ENCODE assay signal across 19 cellular contexts in the genomic region with DNA sequence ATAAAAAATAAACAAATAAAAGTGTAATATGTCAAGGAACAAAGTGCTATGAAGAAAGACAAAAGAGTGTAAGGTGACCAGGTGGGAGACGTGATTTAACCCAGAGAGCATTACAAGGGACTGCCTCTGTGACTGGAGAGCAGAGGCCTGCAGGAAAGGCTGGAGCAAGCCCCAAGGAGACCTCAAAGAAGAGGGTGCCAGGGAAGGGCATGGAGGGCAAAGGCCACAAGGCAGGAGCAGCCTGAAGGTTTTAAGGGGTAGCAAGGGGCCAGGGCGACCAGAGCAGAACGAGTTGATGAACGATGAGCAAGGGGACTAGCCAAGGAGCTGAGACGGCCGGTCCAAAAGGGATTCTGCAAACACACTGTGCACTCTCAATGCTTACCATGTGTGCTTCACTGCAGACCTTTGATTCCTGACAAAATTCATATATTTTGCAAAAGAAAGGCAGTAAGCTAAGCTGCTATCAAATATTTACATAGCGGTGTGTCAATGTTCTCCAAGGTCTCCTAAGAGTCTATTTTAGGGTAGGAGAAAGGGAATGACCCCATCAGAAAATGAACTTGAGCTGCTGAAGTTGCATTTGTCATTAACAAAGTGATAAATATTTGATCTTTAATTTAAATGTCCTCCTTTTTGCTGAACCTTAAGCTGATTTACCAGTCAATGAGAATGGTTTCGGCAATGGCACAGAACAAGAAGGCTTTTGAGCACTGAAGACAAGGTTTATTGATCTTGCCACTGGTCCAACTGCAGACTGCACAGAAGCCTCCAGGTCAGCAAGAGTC. TPM values are rescaled to one million over a fixed set of nuclear protein-coding genes. Genes with fewer than 3 reads are reported as not detected.
DNase-seq lines count a peak whose midpoint lies in the region; ATAC-seq, FAIRE-seq and TF ChIP-seq lines count a peak whose summit lies in the region.
"Had no signal": no experiment of that assay in that cellular context is flagged by ENCODE, and none has a peak within 500 bp of the region (broad histone marks: within the 10 kb centered on the region; RNA-seq: fewer than 3 reads in every experiment).

No MANE protein-coding gene starts in this region.

- no peak for TF ChIP-seq EP300 in H1 (IDR thresholded peaks at IDR 0.05; ENCODE audit: borderline replicate concordance in 1 of 2, low read depth in 2 of 2, low read length in 2 of 2)

- H3K4me2 ChIP-seq in GM23338: no peak overlapping the region
- H3K4me2 ChIP-seq in H1 (ENCODE audit: insufficient read depth in 1 of 2, low read depth in 2 of 2, low read length in 2 of 2): no peak overlapping the region
- H3K4me2 ChIP-seq: A549 had no signal

- H3K18ac ChIP-seq in H1 (ENCODE audit: extremely low read depth, low read length): no peak overlapping the region

- H4K20me1 ChIP-seq in GM23338 (replicated peaks; ENCODE audit: insufficient read depth) (no peaks in the 10 kb centered on the region), H1 (replicated peaks in 1 of 2; ENCODE audit: control insufficient read depth in 1 of 2, insufficient read depth in 2 of 2, low read length in 2 of 2) (peaks cover 0 to 2% of the 10 kb centered on the region in 2 experiments)

- H3K36me3 Mint-ChIP-seq in GM23338 (ENCODE audit: low read depth): peaks cover 22% of the 10 kb centered on the region

- H3K79me2 ChIP-seq in GM23338 (replicated peaks; ENCODE audit: insufficient read depth) (peaks cover 28% of the 10 kb centered on the region), H1 (ENCODE audit: control insufficient read depth in 1 of 2, insufficient read depth in 2 of 2, low read length in 2 of 2) (peaks cover 0 to 28% of the 10 kb centered on the region in 2 experiments; a peak in 2 of 4 replicates)

- no peak for TF ChIP-seq CTCF in 22Rv1 (IDR thresholded peaks at IDR 0.05)
- TF ChIP-seq CTCF in GM23338 (conservative IDR thresholded peaks at IDR 0.05; ENCODE audit: low read depth in 2 of 2): no peak
- TF ChIP-seq CTCF in H1 (IDR thresholded peaks at IDR 0.05; ENCODE audit: control extremely low read depth in 1 of 3, insufficient read depth in 1 of 3, low read depth in 1 of 3, low read length in 3 of 3): no peak

- H3K4me3 Mint-ChIP-seq in GM23338: no peak overlapping the region
- H3K4me3 Mint-ChIP-seq: B cell, CD14-positive monocyte, IgD-negative memory B cell had no signal

- H3K9me3 ChIP-seq in H1 (ENCODE audit: insufficient read depth in 2 of 2, low read depth in 1 of 2, low read length in 1 of 2): no peaks in the 10 kb centered on the region
- H3K9me3 ChIP-seq: A549, Peyer's patch had no signal

- no peak overlapping the region for H3K23ac ChIP-seq in H1 (ENCODE audit: insufficient read length)

- H2BK15ac ChIP-seq in H1 (ENCODE audit: low read length): no peak overlapping the region

- no peak for ATAC-seq in GM23338
- ATAC-seq in GM21529 (IDR thresholded peaks at IDR 0.05; ENCODE audit: unreplicated experiment): no peak
- ATAC-seq: A549 had no signal

- peaks cover 12% of the 10 kb centered on the region for H3K27me3 Mint-ChIP-seq in GM23338 (ENCODE audit: insufficient read depth, low read depth, poor library complexity)
- H3K27me3 Mint-ChIP-seq: B cell, IgD-negative memory B cell had no signal

- no peak overlapping the region for H4K5ac ChIP-seq in H1 (ENCODE audit: insufficient read length, low read depth, low read length)

- FAIRE-seq in H1 (lab: Jason Lieb, UNC): no peak
- FAIRE-seq: A549, D721Med, GM18507 had no signal

- H3K27me3 ChIP-seq in GM23338 (ENCODE audit: insufficient read depth): no peaks in the 10 kb centered on the region
- no peaks in the 10 kb centered on the region for H3K27me3 ChIP-seq in H1 (replicated peaks in 1 of 4; ENCODE audit: control insufficient read depth in 3 of 4, extremely low read depth in 1 of 4, insufficient read depth in 3 of 4, low read length in 3 of 4)
- H3K27me3 ChIP-seq: Peyer's patch had no signal

- CTCF ChIA-PET in H1 (lab: Charles Lee; ENCODE audit: partially characterized antibody): interaction anchor here (0.9 to 2.0 kb wide), 6 partner anchors 7 to 160 kb away, joined by 3 to 9 read pairs (median 3); no protein-coding TSS in a partner anchor

- no peaks in the 10 kb centered on the region for H3K23me2 ChIP-seq in H1 (ENCODE audit: low read depth, low read length)

- no peak for TF ChIP-seq RAD21 in H1 (IDR thresholded peaks at IDR 0.05 in 1 of 2, conservative IDR thresholded peaks at IDR 0.05 in 1 of 2; ENCODE audit: low read depth in 2 of 2, low read length in 2 of 2)

- peaks cover 13% of the 10 kb centered on the region; the same call in 1 of the 2 replicates for H3F3A ChIP-seq in GM23338 (replicated peaks; ENCODE audit: low read depth)

- no peak overlapping the region for H2BK120ac ChIP-seq in H1 (replicated peaks; ENCODE audit: low read depth, low read length)

- H2BK12ac ChIP-seq in H1 (ENCODE audit: low read depth, low read length): no peak overlapping the region

- no peak overlapping the region for H2BK5ac ChIP-seq in H1 (ENCODE audit: low read depth, low read length)

- no peaks in the 10 kb centered on the region for H3K36me3 ChIP-seq in GM23338 (ENCODE audit: insufficient read depth)
- peaks cover 0 to 3% (median 0%) of the 10 kb centered on the region in 4 experiments; a peak in 1 of 8 replicates for H3K36me3 ChIP-seq in H1 (ENCODE audit: control insufficient read depth in 2 of 4, insufficient read depth in 4 of 4, low read length in 3 of 4)
- H3K36me3 ChIP-seq: Peyer's patch had no signal

- DNase-seq in GM23338 (ENCODE audit: low spot score): no peak
- DNase-seq in H1 (ENCODE audit: low read depth in 1 of 2, low spot score in 2 of 2): no peak
- peak; percentile 65 for DNase-seq in mesenteric fat pad (ENCODE audit: low spot score)
- no peak for DNase-seq in NCI-H1092 (lab: John Stamatoyannopoulos, UW)
- no peak for DNase-seq in DMS153 (lab: John Stamatoyannopoulos, UW)
- DNase-seq: NCI-H1105 treated with DMSO at 0.1 percent for 48 hours, NCI-H1694, NCI-H2081 treated with DMSO at 0.1 percent for 48 hours, NCI-H2171 treated with DMSO at 0.1 percent for 48 hours, Peyer's patch had no signal

- peaks cover 9% of the 10 kb centered on the region; the same call in 1 of the 2 replicates for H3K79me1 ChIP-seq in H1 (ENCODE audit: low read depth, low read length)

- no peak overlapping the region for H2BK20ac ChIP-seq in H1 (ENCODE audit: low read length)

- no peaks in the 10 kb centered on the region for H3K9me2 ChIP-seq in GM23338 (ENCODE audit: insufficient read depth)

- POLR2A ChIA-PET in H1 (lab: Charles Lee; ENCODE audit: partially characterized antibody): interaction anchor here (4.8 kb wide), 1 partner anchor 14 kb away, joined by 32 read pairs; no protein-coding TSS in a partner anchor

- H3K27ac Mint-ChIP-seq in GM23338: peak overlapping the region; percentile 87
- H3K27ac Mint-ChIP-seq: B cell, IgD-negative memory B cell had no signal

- H3K56ac ChIP-seq in H1 (replicated peaks; ENCODE audit: insufficient read length, low read depth, low read length): no peak overlapping the region

- no peaks in the 10 kb centered on the region; the same call in 2 of the 3 replicates for H3K9me3 Mint-ChIP-seq in GM23338
- H3K9me3 Mint-ChIP-seq: CD14-positive monocyte, IgD-negative memory B cell had no signal

- no peak overlapping the region for H4K91ac ChIP-seq in H1 (replicated peaks; ENCODE audit: insufficient read length, low read length)

- H2AFZ ChIP-seq in GM23338: no peak overlapping the region
- no peak overlapping the region for H2AFZ ChIP-seq in H1 (ENCODE audit: low read length)

- no peak overlapping the region for H3K4ac ChIP-seq in H1 (replicated peaks; ENCODE audit: insufficient read length, low read depth, low read length)

- no peak overlapping the region for H3K14ac ChIP-seq in H1 (ENCODE audit: insufficient read length)

- H3K27ac ChIP-seq in 22Rv1 (peak overlapping the region; percentile 86), GM23338 (ENCODE audit: low read depth) (peak overlapping the region; percentile 91; the same call in 1 of the 2 replicates), H1 (ENCODE audit: low read depth, low read length) (no peak overlapping the region)
- H3K27ac ChIP-seq: A549, Peyer's patch had no signal

- 0 out of 2 replicates have a peak overlapping the region, but pooled peaks have one; percentile 0 for H2AK5ac ChIP-seq in H1 (ENCODE audit: low read depth, low read length)

- H3K9ac ChIP-seq in H1 (replicated peaks in 1 of 4; ENCODE audit: extremely low read depth in 1 of 4, low read depth in 3 of 4, low read length in 3 of 4): no peak overlapping the region

- H3K4me3 ChIP-seq in GM23338 (no peak overlapping the region), H1 (ENCODE audit: extremely low read depth in 1 of 4, insufficient read depth in 2 of 4, low read depth in 3 of 4, low read length in 4 of 4) (no peak overlapping the region)
- H3K4me3 ChIP-seq: A549, Peyer's patch had no signal

- H3K4me1 Mint-ChIP-seq in GM23338: peaks cover 58% of the 10 kb centered on the region
- H3K4me1 Mint-ChIP-seq: B cell had no signal

- peaks cover 49% of the 10 kb centered on the region for H3K4me1 ChIP-seq in GM23338 (ENCODE audit: insufficient read depth)
- peaks cover 10 to 44% (median 35%) of the 10 kb centered on the region in 4 experiments for H3K4me1 ChIP-seq in H1 (replicated peaks in 1 of 4; ENCODE audit: control insufficient read depth in 3 of 4, insufficient read depth in 4 of 4, low read length in 3 of 4)
- H3K4me1 ChIP-seq: A549 had no signal

- no peak for TF ChIP-seq POLR2A in H1 (IDR thresholded peaks at IDR 0.05; ENCODE audit: control extremely low read depth in 1 of 2, low read depth in 2 of 2, low read length in 2 of 2)

- no peak overlapping the region for H4K8ac ChIP-seq in H1 (ENCODE audit: extremely low read depth, insufficient read depth, low read length)

- 91% methylated on average over 8 of the region's 8 CpGs; no CpG with 5 or more reads in 1 of the 2 experiments for WGBS in H1 (ENCODE audit: extremely low coverage in 1 of 2, insufficient coverage in 1 of 2, insufficient read length in 1 of 2, insufficient replicate concordance in 2 of 2, low coverage in 1 of 2, low lambda C conversion rate in 2 of 2, missing lambda C conversion rate in 1 of 2), 2 experiments

TF ChIP-seq in GM23338, 12 proteins besides CTCF, POLR2A, EP300 and RAD21 (continues in another document):
- TF ChIP-seq STAT1 (IDR thresholded peaks at IDR 0.05; ENCODE audit: unreplicated experiment): no peak

RNA-seq across cellular contexts. Expression of a gene that starts 50.5 kb away (rescaled TPM):
- 21.9 and 49.0 TPM in 2 replicates for total RNA-seq in GM23338 (2014; rRNA removed; shearing (Covaris generic))
- 42.2 and 47.6 TPM in 2 replicates for polyA plus RNA-seq in GM23338 (2016; fragmentation: Nextera tagmentation; extraction: Ambion mirVana)
- total RNA-seq in H1 (2021; fragmentation: NEBNext Ultra II Directional; extraction: Animal tissue kit (Norgen Biotek cat#: 25700)): 53.9 and 57.0 TPM in 2 replicates
- polyA plus RNA-seq in H1 (2011; rRNA removed): 33.2 and 36.6 TPM in 2 replicates
- 42.7 TPM for polyA plus RNA-seq in H1 (2011; cell fraction: cytosol; rRNA removed)
- 27.2 TPM for polyA plus RNA-seq in H1 (2011; cell fraction: nucleus; rRNA removed)
- polyA plus RNA-seq in H1 (2012, experiment 1 of 2): 59.3 to 89.7 TPM (median 68.0 TPM) in 4 replicates
- polyA plus RNA-seq in H1 (2012, experiment 2 of 2): 20.9 TPM
- 33.7 TPM for polyA plus RNA-seq in H1 (2013, experiment 1 of 2)
- polyA plus RNA-seq in H1 (2013, experiment 2 of 2): 33.9 TPM
- 7.9 and 12.2 TPM in 2 replicates for polyA minus RNA-seq in H1 (2011; rRNA and poly(A)+ RNA removed)
- 17.5 TPM for polyA minus RNA-seq in H1 (2011; cell fraction: cytosol; rRNA and poly(A)+ RNA removed)
- 9.4 TPM for polyA minus RNA-seq in H1 (2011; cell fraction: nucleus; rRNA and poly(A)+ RNA removed)
- 17.3 TPM for total RNA-seq in mesenteric fat pad
- total RNA-seq: G401 had no signal
